ENCODE assay signal across 13 cellular contexts in genomic region chr9:130425741-130426466, GRCh38. TPM values are rescaled to one million over a fixed set of nuclear protein-coding genes. Genes with fewer than 3 reads are reported as not detected.
"Had no signal": no experiment of that assay in that cellular context is flagged by ENCODE, and none has a peak within 500 bp of the region (broad histone marks: within the 10 kb centered on the region; RNA-seq: fewer than 3 reads in every experiment).

No MANE protein-coding gene starts in this region.

- H3K27me3 ChIP-seq: upper lobe of left lung had no signal

- H3K4me3 ChIP-seq: upper lobe of left lung had no signal

- H3K27ac ChIP-seq: upper lobe of left lung had no signal

- H3K36me3 ChIP-seq: upper lobe of left lung had no signal

- ATAC-seq: activated CD8-positive, alpha-beta T cell treated with anti-CD3 and anti-CD28 coated beads for 36 hours; activated T-cell treated with anti-CD3 and anti-CD28 coated beads, Interleukin-2, amount 50 U/mL, for 4 hours; natural killer cell treated with Interleukin-12 subunit alpha and Interleukin-12 subunit beta and Interleukin-15 and Interleukin-18, amount 100 ng/mL, for 72 hours had no signal

- DNase-seq: activated B cell treated with CpG ODN at 0.5 μM for 24 hours; activated CD4-positive, alpha-beta T cell treated with anti-CD3 and anti-CD28 coated beads for 48 hours; activated CD8-positive, alpha-beta T cell treated with anti-CD3 and anti-CD28 coated beads for 36 hours; activated gamma-delta T cell; activated T-cell treated with anti-CD3 and anti-CD28 coated beads, Interleukin-2, amount 50 U/mL, for 4 hours; amniotic stem cell; hypothalamus; mesendoderm; stimulated activated CD4-positive, alpha-beta T cell treated with anti-CD3 and anti-CD28 coated beads, Interleukin-4, amount 100 ng/mL, for 24 hours; stimulated activated naive CD4-positive, alpha-beta T cell; T-helper 2 cell; upper lobe of left lung had no signal

RNA-seq across cellular contexts. Expression of gene ASS1, which starts 18.9 kb away (rescaled TPM):
- total RNA-seq: natural killer cell treated with Interleukin-12 subunit alpha and Interleukin-12 subunit beta and Interleukin-15 and Interleukin-18, amount 100 ng/mL, for 72 hours had no signal
